9 cellular contexts compared by ENCODE assay signal in the genomic region with DNA sequence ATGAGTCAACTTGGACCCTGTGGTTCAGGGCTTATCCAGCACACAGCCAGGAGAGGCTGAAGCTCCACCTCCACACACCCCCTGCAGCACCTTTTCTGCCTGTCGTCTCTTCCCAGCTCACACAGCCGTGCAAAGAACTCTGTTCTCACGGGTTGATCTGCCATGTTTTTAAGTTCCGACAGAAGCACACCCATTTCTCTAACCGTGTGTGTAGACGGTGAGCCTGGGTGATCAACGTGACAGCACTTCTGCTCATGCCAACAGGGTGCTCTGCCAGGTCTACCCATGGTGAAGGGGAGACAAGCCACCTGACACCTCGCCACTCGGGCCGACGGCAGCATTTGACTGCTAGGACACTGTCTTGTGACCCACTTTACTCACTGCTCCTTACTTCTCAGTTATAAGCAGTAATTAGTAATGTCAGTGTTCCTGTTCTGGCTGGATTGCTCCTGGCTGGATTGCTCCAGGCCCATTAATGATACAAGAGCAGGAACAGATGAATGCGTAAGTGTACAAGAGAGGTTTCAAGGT.
DNase-seq lines count a peak whose midpoint lies in the region; ATAC-seq and TF ChIP-seq lines count a peak whose summit lies in the region.
"Had no signal": no experiment of that assay in that cellular context is flagged by ENCODE, and none has a peak within 500 bp of the region (broad histone marks: within the 10 kb centered on the region; RNA-seq: fewer than 3 reads in every experiment).

No MANE protein-coding gene starts in this region.

- H3K9me3 Mint-ChIP-seq in activated naive CD4-positive, alpha-beta T cell treated with anti-CD3 and anti-CD28 coated beads, Interleukin-2, amount 50 U/mL, for 72 hours, result no peaks in the 10 kb centered on the region

- POLR2A ChIA-PET in HEK293 (lab: Yijun Ruan, JAX), result no interaction called here

- H3K4me3 ChIP-seq in HEK293 (ENCODE audit: low read depth, low read length) (no peak overlapping the region), skin epidermis (no peak overlapping the region)

- peaks cover under 1 to 17% of the 10 kb centered on the region in 2 experiments; a peak in 1 of 3 replicates for H3K36me3 ChIP-seq in HEK293 (ENCODE audit: control insufficient read depth in 2 of 2, insufficient read depth in 1 of 2, low read length in 2 of 2)

- H3K27ac ChIP-seq in HEK293 (ENCODE audit: extremely low read depth, low read depth, low read length) (no peak overlapping the region), skin epidermis (peak overlapping the region in 20 of 21 experiments; percentile 58 to 91 (median 82))

- peaks cover 13% of the 10 kb centered on the region; the same call in 1 of the 2 replicates for H3K4me1 ChIP-seq in HEK293 (ENCODE audit: control insufficient read depth, insufficient read depth, low read length)

- peaks cover 24 to 65% of the 10 kb centered on the region in 2 donors for H3K36me3 Mint-ChIP-seq in activated naive CD4-positive, alpha-beta T cell treated with anti-CD3 and anti-CD28 coated beads, Interleukin-2, amount 50 U/mL, for 72 hours

- no peak for TF ChIP-seq CTCF in HEK293 (tag by site-specific recombination; IDR thresholded peaks at IDR 0.05)

- CTCF ChIA-PET in HEK293 (lab: Yijun Ruan, JAX), result interaction anchor here (0.6 to 1.2 kb wide), 3 partner anchors 12 to 124 kb away, joined by 3 to 5 read pairs (median 3); no protein-coding TSS in a partner anchor

- peak in 1 of 2 donors; percentile 5 for ATAC-seq in activated naive CD4-positive, alpha-beta T cell treated with anti-CD3 and anti-CD28 coated beads, Interleukin-2, amount 50 U/mL, for 72 hours
- peak in 1 of 2 donors; percentile 3 for ATAC-seq in left cardiac atrium
- no peak for ATAC-seq in activated CD4-positive, CD25-positive, alpha-beta regulatory T cell treated with anti-CD3 and anti-CD28 coated beads, Interleukin-2, amount 50 U/mL, for 24 hours
- ATAC-seq in HG02840 (IDR thresholded peaks at IDR 0.05; ENCODE audit: low FRiP score, unreplicated experiment), result no peak
- no peak for ATAC-seq in GM19455 (IDR thresholded peaks at IDR 0.05; ENCODE audit: unreplicated experiment)

- no peak for DNase-seq in activated naive CD4-positive, alpha-beta T cell treated with anti-CD3 and anti-CD28 coated beads, Interleukin-2, amount 50 U/mL, for 72 hours (ENCODE audit: low spot score in 2 of 2)
- DNase-seq in left cardiac atrium, result peak; percentile 60
- no peak for DNase-seq in MV-4-11 (lab: John Stamatoyannopoulos, UW)
- DNase-seq: erythroblast had no signal

- H3K27ac Mint-ChIP-seq in activated naive CD4-positive, alpha-beta T cell treated with anti-CD3 and anti-CD28 coated beads, Interleukin-2, amount 50 U/mL, for 72 hours, result peak overlapping the region; percentile 92 to 98

- intact Hi-C loops in left cardiac atrium (cut with DNase I), result no loop called here

- no peaks in the 10 kb centered on the region for H3K9me3 ChIP-seq in HEK293 (ENCODE audit: control insufficient read depth, insufficient read depth, low read depth, low read length)

TF ChIP-seq in HEK293, 187 proteins besides CTCF, POLR2A, EP300 and RAD21:
- TF ChIP-seq ZBTB17 (tag by site-specific recombination; IDR thresholded peaks at IDR 0.05), result peak; percentile 81
- TF ChIP-seq GLIS2 (tag by site-specific recombination; IDR thresholded peaks at IDR 0.05), result no peak
